15 cellular contexts compared by ENCODE assay signal in genomic region chr6:21603516-21603952, GRCh38. TPM values are rescaled to one million over a fixed set of nuclear protein-coding genes. Genes with fewer than 3 reads are reported as not detected.
DNase-seq lines count a peak whose midpoint lies in the region; ATAC-seq and TF ChIP-seq lines count a peak whose summit lies in the region.
"Had no signal": no experiment of that assay in that cellular context is flagged by ENCODE, and none has a peak within 500 bp of the region (broad histone marks: within the 10 kb centered on the region; RNA-seq: fewer than 3 reads in every experiment).

No MANE protein-coding gene starts in this region.

- H3K9me3 ChIP-seq in KOPT-K1 (ENCODE audit: insufficient read depth, low read length, poor library complexity, severe bottlenecking) (no peaks in the 10 kb centered on the region), endodermal cell (ENCODE audit: control insufficient read depth, low read length) (no peaks in the 10 kb centered on the region)
- H3K9me3 ChIP-seq: adrenal gland had no signal

- H3K4me3 Mint-ChIP-seq in activated B cell treated with CpG ODN at 0.5 μM for 24 hours (no peak overlapping the region), endodermal cell (no peak overlapping the region)
- H3K4me3 Mint-ChIP-seq: activated T-cell treated with anti-CD3 and anti-CD28 coated beads, Interleukin-2, amount 50 U/mL, for 4 hours had no signal

- intact Hi-C loops in activated B cell treated with CpG ODN at 0.5 μM for 24 hours (cut with micrococcal nuclease): no loop called here

- H3K36me3 ChIP-seq in KOPT-K1 (ENCODE audit: insufficient read depth, low read length) (peaks cover 34% of the 10 kb centered on the region), endodermal cell (ENCODE audit: control insufficient read depth, insufficient read depth, low read length) (peaks cover 12% of the 10 kb centered on the region)
- H3K36me3 ChIP-seq: adrenal gland had no signal

- no peaks in the 10 kb centered on the region for H3K36me3 Mint-ChIP-seq in activated B cell treated with CpG ODN at 0.5 μM for 24 hours (ENCODE audit: low read depth)
- peaks cover 8% of the 10 kb centered on the region for H3K36me3 Mint-ChIP-seq in endodermal cell (ENCODE audit: low read depth)

- in situ Hi-C loops in GM13976 (cut with MboI; ENCODE audit: low sequenced_read_pairs, unreplicated experiment): no loop called here

- peak; percentile 63 for ATAC-seq in GM19463 (IDR thresholded peaks at IDR 0.05; ENCODE audit: unreplicated experiment)
- ATAC-seq in activated B cell treated with CpG ODN at 0.5 μM for 24 hours (ENCODE audit: low read depth): peak; percentile 50
- no peak for ATAC-seq in HG03139 (IDR thresholded peaks at IDR 0.05; ENCODE audit: unreplicated experiment)
- ATAC-seq: activated T-cell treated with anti-CD3 and anti-CD28 coated beads, Interleukin-2, amount 50 U/mL, for 4 hours; Right ventricle myocardium inferior had no signal

- 89 to 100% methylated on average over 1 to 4 of the region's 4 CpGs for WGBS in endodermal cell (ENCODE audit: insufficient coverage in 1 of 2, insufficient read length in 1 of 2), 2 experiments

- no peak overlapping the region for H3K9ac ChIP-seq in endodermal cell (ENCODE audit: extremely low read depth, low read length, poor library complexity, severe bottlenecking)

- DNase-seq in DMS153 treated with DMSO at 0.1 percent for 48 hours (lab: John Stamatoyannopoulos, UW; ENCODE audit: unreplicated experiment) (peak; percentile 77), activated B cell treated with CpG ODN at 0.5 μM for 24 hours (no peak), activated gamma-delta T cell treated with Interleukin-2 at 50 U/mL for 16 hours (no peak), endodermal cell (no peak), GM13976 (ENCODE audit: low spot score) (no peak)
- DNase-seq: activated CD4-positive, alpha-beta T cell treated with anti-CD3 and anti-CD28 coated beads for 48 hours; activated T-cell treated with anti-CD3 and anti-CD28 coated beads, Interleukin-2, amount 50 U/mL, for 4 hours; adrenal gland; Calu3; NCI-H510A; stimulated activated CD4-positive, alpha-beta T cell treated with anti-CD3 and anti-CD28 coated beads, Interleukin-15, amount 100 ng/mL, for 24 hours had no signal

- H3K4me1 Mint-ChIP-seq in activated B cell treated with CpG ODN at 0.5 μM for 24 hours: peaks cover 20% of the 10 kb centered on the region
- H3K4me1 Mint-ChIP-seq in endodermal cell: peaks cover 21% of the 10 kb centered on the region

- peaks cover 9% of the 10 kb centered on the region for H3K4me1 ChIP-seq in endodermal cell (ENCODE audit: control insufficient read depth, insufficient read depth, low read length)

- H3K27ac Mint-ChIP-seq in activated B cell treated with CpG ODN at 0.5 μM for 24 hours (no peak overlapping the region), endodermal cell (no peak overlapping the region)

- H3K9me3 Mint-ChIP-seq in activated B cell treated with CpG ODN at 0.5 μM for 24 hours (no peaks in the 10 kb centered on the region), endodermal cell (no peaks in the 10 kb centered on the region)
- H3K9me3 Mint-ChIP-seq: activated T-cell treated with anti-CD3 and anti-CD28 coated beads, Interleukin-2, amount 50 U/mL, for 4 hours had no signal

- POLR2A ChIA-PET in activated B cell treated with CpG ODN at 0.5 μM for 24 hours (lab: Charles Lee): interaction anchor here (0.9 to 1.2 kb wide), 2 partner anchors 10 to 15 kb away, joined by 5 read pairs; partner anchors contain the start of gene SOX4

- no peaks in the 10 kb centered on the region for H3K27me3 ChIP-seq in endodermal cell (ENCODE audit: control insufficient read depth, insufficient read depth, low read length, poor library complexity, severe bottlenecking)
- H3K27me3 ChIP-seq: adrenal gland had no signal

- H3K27me3 Mint-ChIP-seq in activated B cell treated with CpG ODN at 0.5 μM for 24 hours (no peaks in the 10 kb centered on the region), endodermal cell (ENCODE audit: insufficient read depth) (no peaks in the 10 kb centered on the region)

- H3K27ac ChIP-seq in KOPT-K1 (ENCODE audit: low read depth, low read length, poor library complexity, severe bottlenecking): peak overlapping the region; percentile 91
- no peak overlapping the region for H3K27ac ChIP-seq in endodermal cell (ENCODE audit: low read depth, low read length)
- H3K27ac ChIP-seq: adrenal gland had no signal

- no peak overlapping the region for H3K4me3 ChIP-seq in endodermal cell (ENCODE audit: low read length)
- H3K4me3 ChIP-seq: adrenal gland had no signal

- TF ChIP-seq CTCF in activated B cell treated with CpG ODN at 0.5 μM for 24 hours (IDR thresholded peaks at IDR 0.05): no peak
- no peak for TF ChIP-seq CTCF in endodermal cell (conservative IDR thresholded peaks at IDR 0.05)
- TF ChIP-seq CTCF in GM13976 (IDR thresholded peaks at IDR 0.05; ENCODE audit: borderline replicate concordance, control extremely low read depth, extremely low read depth, insufficient read depth, missing control alignments): no peak

- CTCF ChIA-PET in activated B cell treated with CpG ODN at 0.5 μM for 24 hours (lab: Charles Lee): interaction anchor here (0.7 kb wide), 1 partner anchor 10 kb away, joined by 3 read pairs; the partner anchor contains the start of gene SOX4

RNA-seq across cellular contexts. Expression of gene SOX4, which starts 10.0 kb away (rescaled TPM):
- total RNA-seq in activated B cell treated with CpG ODN at 0.5 μM for 24 hours: 3.4 and 3.5 TPM in 2 replicates
- total RNA-seq in endodermal cell: 10 to 100 TPM; 95.9 to 96.7 TPM
- 130 TPM for polyA plus RNA-seq in endodermal cell (2013, experiment 1 of 2)
- polyA plus RNA-seq in endodermal cell (2013, experiment 2 of 2): 129 TPM

Comparison
In these comparisons a context has a peak if more than half of its experiments do, and no peak if none do; other contexts are left out.
1. RNA of gene SOX4, which starts 10.0 kb away (total RNA-seq): 95.9 to 96.7 TPM in endodermal cell; 3.4 to 3.5 TPM in activated B cell treated with CpG ODN at 0.5 μM for 24 hours; every median in the first group is over 10 times any median in the second.